Comparison of ENCODE assay signal across 20 cellular contexts in the genomic region with DNA sequence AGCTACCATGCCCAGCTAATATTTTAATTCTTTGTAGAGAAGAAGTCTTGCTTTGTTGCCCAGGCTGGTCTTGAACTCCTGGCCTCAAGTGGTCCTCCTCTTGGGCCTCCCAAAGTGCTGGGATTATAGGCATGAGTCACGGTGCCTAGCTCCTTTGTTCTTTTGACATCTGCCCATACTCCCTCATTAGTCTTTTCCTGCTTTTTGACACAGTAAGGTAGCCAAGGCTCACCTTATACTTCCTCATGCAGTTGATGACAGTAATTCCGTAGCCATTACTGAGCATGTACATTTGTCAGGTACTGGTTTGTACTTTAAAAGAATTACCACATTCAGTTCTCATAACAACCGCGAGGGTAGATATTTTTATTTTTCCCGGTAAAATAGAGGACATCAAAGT.
DNase-seq lines count a peak whose midpoint lies in the region; ATAC-seq lines count a peak whose summit lies in the region.
"Had no signal": no experiment of that assay in that cellular context is flagged by ENCODE, and none has a peak within 500 bp of the region (broad histone marks: within the 10 kb centered on the region; RNA-seq: fewer than 3 reads in every experiment).

No MANE protein-coding gene starts in this region.

- no peak overlapping the region for H3K9ac ChIP-seq in trophoblast cell (ENCODE audit: low read length)
- H3K9ac ChIP-seq: BLaER1 had no signal

- no peak overlapping the region for H2BK12ac ChIP-seq in trophoblast cell (ENCODE audit: low read length)

- H3K18ac ChIP-seq in trophoblast cell (ENCODE audit: low read length) = peak overlapping the region; percentile 34

- peaks cover 1% of the 10 kb centered on the region for H3K9me3 ChIP-seq in trophoblast cell (ENCODE audit: insufficient read depth, low read depth, low read length)

- H2AK5ac ChIP-seq in trophoblast cell (ENCODE audit: low read length) = no peak overlapping the region

- H3K27me3 ChIP-seq in trophoblast cell (ENCODE audit: insufficient read depth, low read length) = no peaks in the 10 kb centered on the region
- H3K27me3 ChIP-seq: BLaER1 had no signal

- H4K91ac ChIP-seq in trophoblast cell (ENCODE audit: low read depth, low read length) = no peak overlapping the region

- peak; percentile 64 for ATAC-seq in esophagus mucosa
- ATAC-seq: CD8-positive, alpha-beta T cell; GM12878; HCT116 had no signal

- no peak overlapping the region for H2AFZ ChIP-seq in trophoblast cell (ENCODE audit: insufficient read depth, low read length, poor library complexity)
- H2AFZ ChIP-seq: GM23338 had no signal

- H3K4me1 ChIP-seq in trophoblast cell (ENCODE audit: control insufficient read depth in 1 of 2, insufficient read depth in 2 of 2, low read length in 2 of 2) = peaks cover 13 to 19% of the 10 kb centered on the region in 2 experiments
- H3K4me1 ChIP-seq: BLaER1 had no signal

- H4K8ac ChIP-seq in trophoblast cell (ENCODE audit: low read depth, low read length) = no peak overlapping the region

- H2BK120ac ChIP-seq in trophoblast cell (ENCODE audit: insufficient read depth, low read length, poor library complexity) = no peak overlapping the region

- peak overlapping the region; percentile 41 for H3K4ac ChIP-seq in trophoblast cell (ENCODE audit: low read depth, low read length)

- WGBS in trophoblast cell (ENCODE audit: extremely low coverage, insufficient coverage, insufficient read length) = no CpG with 5 or more reads among the region's 5 CpGs

- no peak overlapping the region for H3K23ac ChIP-seq in trophoblast cell (ENCODE audit: low read length)

- no peak overlapping the region for H4K12ac ChIP-seq in trophoblast cell (ENCODE audit: low read depth, low read length)

- H3K79me2 ChIP-seq in trophoblast cell (ENCODE audit: control insufficient read depth, insufficient read depth, low read length, poor library complexity) = peaks cover 11% of the 10 kb centered on the region

- H2BK5ac ChIP-seq in trophoblast cell (ENCODE audit: low read depth, low read length, poor library complexity) = no peak overlapping the region

- H3K4me2 ChIP-seq in trophoblast cell (ENCODE audit: low read length) = no peak overlapping the region
- H3K4me2 ChIP-seq: BLaER1, GM23338 had no signal

- H3K79me1 ChIP-seq in trophoblast cell (ENCODE audit: low read length) = no peaks in the 10 kb centered on the region

- H3K27ac ChIP-seq in trophoblast cell (ENCODE audit: low read depth, low read length) = no peak overlapping the region
- H3K27ac ChIP-seq: 22Rv1, BLaER1, C4-2B had no signal

- DNase-seq in DMS53 (lab: John Stamatoyannopoulos, UW) (peak; percentile 41), DMS53 treated with DMSO at 0.1 percent for 48 hours (lab: John Stamatoyannopoulos, UW; ENCODE audit: unreplicated experiment) (no peak), NCI-H69 (lab: John Stamatoyannopoulos, UW) (peak; percentile 72), trophoblast cell (peak in 1 of 2 donors; percentile 12), NCI-H128 (lab: John Stamatoyannopoulos, UW; ENCODE audit: unreplicated experiment) (no peak), globus pallidus (ENCODE audit: low spot score) (no peak)
- DNase-seq in activated T-cell treated with anti-CD3 and anti-CD28 coated beads, Interleukin-2, amount 50 U/mL, for 48 hours = no peak
- DNase-seq: CD4-positive, CD25-positive, alpha-beta regulatory T cell; CD8-positive, alpha-beta T cell; DMS79; EL; GDM1; H9 had no signal

- peaks cover 2 to 4% of the 10 kb centered on the region in 2 experiments for H3K36me3 ChIP-seq in trophoblast cell (ENCODE audit: control insufficient read depth in 1 of 2, insufficient read depth in 2 of 2, low read length in 2 of 2)

- no peak overlapping the region for H3K4me3 ChIP-seq in trophoblast cell (ENCODE audit: low read depth, low read length)
- H3K4me3 ChIP-seq: BLaER1, GM12878, GM23338 had no signal

- H3K14ac ChIP-seq in trophoblast cell (ENCODE audit: low read length) = no peak overlapping the region

Comparison
In these comparisons a context has a peak if more than half of its experiments do, and no peak if none do; other contexts are left out.
1. DNase-seq: peak in DMS53 (single experiment) and NCI-H69 (single experiment); none in DMS53 treated with DMSO at 0.1 percent for 48 hours (single experiment), NCI-H128 (single experiment), globus pallidus (single experiment) and activated T-cell treated with anti-CD3 and anti-CD28 coated beads, Interleukin-2, amount 50 U/mL, for 48 hours (0 of 2).